In genomic region chr20:4709261-4710105, GRCh38 we compare ENCODE assay signal across 1 cellular context.
TF ChIP-seq lines count a peak whose summit lies in the region.

No MANE protein-coding gene starts in this region.

TF ChIP-seq in H1, 55 proteins besides CTCF, POLR2A, EP300 and RAD21:
- TF ChIP-seq TEAD4 (IDR thresholded peaks at IDR 0.05; ENCODE audit: low read depth, low read length) (no peak), SIX5 (IDR thresholded peaks at IDR 0.05; ENCODE audit: low read depth, low read length) (no peak), USF2 (IDR thresholded peaks at IDR 0.05; ENCODE audit: low read length) (no peak), FOSL1 (IDR thresholded peaks at IDR 0.05; ENCODE audit: insufficient read depth, low read depth, low read length) (no peak), MAX (IDR thresholded peaks at IDR 0.05) (no peak), ZNF274 (IDR thresholded peaks at IDR 0.05; ENCODE audit: borderline replicate concordance, extremely low read depth, low read length) (no peak), ATF3 (IDR thresholded peaks at IDR 0.05; ENCODE audit: insufficient read depth, low read depth, low read length) (no peak), GABPA (IDR thresholded peaks at IDR 0.05; ENCODE audit: borderline replicate concordance, insufficient read depth, low read length) (no peak), BACH1 (IDR thresholded peaks at IDR 0.05; ENCODE audit: low read length) (no peak), KDM1A (IDR thresholded peaks at IDR 0.05; ENCODE audit: borderline replicate concordance, low read length) (no peak), YY1 (IDR thresholded peaks at IDR 0.05; ENCODE audit: low read depth, low read length) (no peak), MAFK (IDR thresholded peaks at IDR 0.05; ENCODE audit: low read depth, low read length) (no peak), EGR1 (IDR thresholded peaks at IDR 0.05; ENCODE audit: borderline replicate concordance, low read depth, low read length) (no peak)
TF ChIP-seq in H1: peak in this region for 0.
